Comparison of ENCODE assay signal across 9 cellular contexts in the genomic region with DNA sequence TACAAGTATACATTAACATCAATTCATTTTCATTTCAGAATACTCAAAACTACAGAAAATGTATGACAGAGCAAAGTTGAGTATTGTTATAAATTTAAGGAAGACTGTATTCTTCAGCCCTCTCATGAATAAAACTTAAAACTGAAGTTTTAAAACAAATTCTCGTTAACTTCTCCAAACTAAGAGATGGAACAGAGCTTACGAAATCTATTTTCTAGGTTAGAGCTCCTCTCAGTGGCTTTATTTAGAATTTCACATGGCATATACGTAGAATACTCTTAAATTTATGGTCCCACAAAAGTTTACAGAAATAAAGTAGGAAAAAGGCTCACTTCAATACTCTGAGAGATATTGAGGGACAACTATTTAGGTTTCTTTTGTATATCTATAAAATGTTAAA.
A peak's percentile ranks its signal among the peaks of the same experiment; 100 is the strongest.
DNase-seq lines count a peak whose midpoint lies in the region; ATAC-seq and TF ChIP-seq lines count a peak whose summit lies in the region.
"Had no signal": no experiment of that assay in that cellular context is flagged by ENCODE, and none has a peak within 500 bp of the region (broad histone marks: within the 10 kb centered on the region; RNA-seq: fewer than 3 reads in every experiment).

No MANE protein-coding gene starts in this region.

- H3K4me3 ChIP-seq in NT2/D1 (ENCODE audit: insufficient read length, low read depth), result no peak overlapping the region
- no peak overlapping the region for H3K4me3 ChIP-seq in epithelial cell of proximal tubule (ENCODE audit: low read depth, low read length)
- H3K4me3 ChIP-seq: BLaER1 had no signal

- no peaks in the 10 kb centered on the region for H3K9me3 ChIP-seq in NT2/D1 (ENCODE audit: insufficient read depth, low read length)
- H3K9me3 ChIP-seq: BLaER1 had no signal

- DNase-seq in NCI-H146 (lab: John Stamatoyannopoulos, UW), result peak; percentile 11
- no peak for DNase-seq in NCI-H146 treated with DMSO at 0.1 percent for 48 hours (lab: John Stamatoyannopoulos, UW; ENCODE audit: unreplicated experiment)
- DNase-seq in NT2/D1 (ENCODE audit: low read depth, low spot score), result peak; percentile 18
- peak; percentile 18 for DNase-seq in epithelial cell of proximal tubule (ENCODE audit: low read depth)
- peak; percentile 4 for DNase-seq in putamen (ENCODE audit: low spot score)
- DNase-seq in activated CD4-positive, alpha-beta T cell treated with anti-CD3 and anti-CD28 coated beads for 36 hours, result no peak
- DNase-seq in stimulated activated naive CD8-positive, alpha-beta T cell treated with anti-CD3 and anti-CD28 coated beads, Interleukin-15, Interleukin-2, amounts not matched to agents 100 U/mL and 50 U/mL, for 24 hours, result no peak

- H3K27me3 Mint-ChIP-seq in activated CD4-positive, alpha-beta T cell treated with anti-CD3 and anti-CD28 coated beads for 36 hours, result no peaks in the 10 kb centered on the region

- H3K4me1 ChIP-seq in NT2/D1 (ENCODE audit: insufficient read depth, insufficient read length), result no peaks in the 10 kb centered on the region
- H3K4me1 ChIP-seq: BLaER1 had no signal

- POLR2A ChIA-PET in activated CD4-positive, alpha-beta T cell treated with anti-CD3 and anti-CD28 coated beads for 36 hours (lab: Charles Lee), result no interaction called here

- peak; percentile 68 for ATAC-seq in HG03378 (IDR thresholded peaks at IDR 0.05; ENCODE audit: unreplicated experiment)
- no peak for ATAC-seq in activated CD4-positive, alpha-beta T cell treated with anti-CD3 and anti-CD28 coated beads for 36 hours
- no peak for ATAC-seq in stimulated activated naive CD8-positive, alpha-beta T cell treated with anti-CD3 and anti-CD28 coated beads, Interleukin-15, Interleukin-2, amounts not matched to agents 100 U/mL and 50 U/mL, for 24 hours

- H3K27ac Mint-ChIP-seq in activated CD4-positive, alpha-beta T cell treated with anti-CD3 and anti-CD28 coated beads for 36 hours, result no peak overlapping the region

- intact Hi-C loops in activated CD4-positive, alpha-beta T cell treated with anti-CD3 and anti-CD28 coated beads for 36 hours (cut with DNase I, micrococcal nuclease), result loop anchor here in 1 of 2 experiments (2.0 to 5.0 kb wide), 2 partner anchors 686 to 858 kb away; no protein-coding TSS in a partner anchor

- no peaks in the 10 kb centered on the region for H3K36me3 Mint-ChIP-seq in activated CD4-positive, alpha-beta T cell treated with anti-CD3 and anti-CD28 coated beads for 36 hours (ENCODE audit: low read depth)

- no peaks in the 10 kb centered on the region for H3K36me3 ChIP-seq in NT2/D1 (ENCODE audit: insufficient read depth, insufficient read length, low read length)
- H3K36me3 ChIP-seq: BLaER1 had no signal

- no peak overlapping the region for H3K4me3 Mint-ChIP-seq in activated CD4-positive, alpha-beta T cell treated with anti-CD3 and anti-CD28 coated beads for 36 hours

- no peaks in the 10 kb centered on the region for H3K9me3 Mint-ChIP-seq in activated CD4-positive, alpha-beta T cell treated with anti-CD3 and anti-CD28 coated beads for 36 hours (ENCODE audit: low read depth)

- no peak overlapping the region for H3K9ac ChIP-seq in NT2/D1 (ENCODE audit: insufficient read length, low read depth)
- H3K9ac ChIP-seq: BLaER1 had no signal

- peak; percentile 57 for TF ChIP-seq CTCF in epithelial cell of proximal tubule (conservative IDR thresholded peaks at IDR 0.05; ENCODE audit: low read depth, low read length)

- CTCF ChIA-PET in activated CD4-positive, alpha-beta T cell treated with anti-CD3 and anti-CD28 coated beads for 36 hours (lab: Charles Lee), result interaction anchor here (1.9 kb wide), 1 partner anchor 30 kb away, joined by 5 read pairs; no protein-coding TSS in a partner anchor

- H3K27me3 ChIP-seq in NT2/D1 (ENCODE audit: insufficient read depth, insufficient read length), result no peaks in the 10 kb centered on the region
- H3K27me3 ChIP-seq: BLaER1 had no signal

- no peaks in the 10 kb centered on the region for H3K4me1 Mint-ChIP-seq in activated CD4-positive, alpha-beta T cell treated with anti-CD3 and anti-CD28 coated beads for 36 hours

Comparison
In these comparisons a context has a peak if more than half of its experiments do, and no peak if none do; other contexts are left out.
1. DNase-seq: peak in NCI-H146 (single experiment), NT2/D1 (single experiment), epithelial cell of proximal tubule (single experiment) and putamen (single experiment); none in NCI-H146 treated with DMSO at 0.1 percent for 48 hours (single experiment), activated CD4-positive, alpha-beta T cell treated with anti-CD3 and anti-CD28 coated beads for 36 hours (single experiment) and stimulated activated naive CD8-positive, alpha-beta T cell treated with anti-CD3 and anti-CD28 coated beads, Interleukin-15, Interleukin-2, amounts not matched to agents 100 U/mL and 50 U/mL, for 24 hours (single experiment).